21 cellular contexts compared by ENCODE assay signal in the genomic region with DNA sequence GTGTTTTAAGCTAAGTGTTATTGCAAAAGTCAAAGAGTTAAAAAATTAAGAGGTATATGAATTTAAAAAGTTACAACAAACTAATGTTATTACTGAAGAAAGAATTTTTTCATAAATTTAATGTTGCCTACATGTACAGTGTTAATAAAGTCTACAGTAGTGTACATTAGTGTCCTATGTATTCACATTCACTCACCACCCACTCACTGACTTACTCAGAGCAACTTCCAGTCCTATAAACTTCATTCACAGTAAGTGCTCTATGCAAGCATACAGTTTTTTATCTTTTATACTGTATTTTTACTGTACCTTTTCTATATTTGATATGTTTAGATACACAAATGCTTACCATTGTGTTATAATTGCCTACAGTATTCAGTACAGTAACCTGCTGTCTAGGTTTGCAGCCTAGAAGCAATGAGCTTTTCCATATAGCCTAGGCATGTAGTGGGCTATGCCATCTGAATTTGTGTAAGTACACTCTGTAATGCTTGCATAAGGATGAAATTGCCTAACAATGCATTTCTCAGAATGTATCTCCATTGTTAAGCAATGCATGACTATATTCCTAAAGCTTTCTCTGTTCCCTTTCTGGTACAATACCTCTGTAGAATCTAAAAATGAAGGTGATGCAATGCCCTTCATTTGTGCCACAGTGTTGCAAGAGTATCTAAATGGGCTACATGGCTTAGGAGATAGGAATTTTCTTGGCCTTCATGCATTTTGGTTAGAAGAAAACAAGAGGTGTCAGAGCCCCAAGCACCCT.
DNase-seq lines count a peak whose midpoint lies in the region; ATAC-seq and TF ChIP-seq lines count a peak whose summit lies in the region.
"Had no signal": no experiment of that assay in that cellular context is flagged by ENCODE, and none has a peak within 500 bp of the region (broad histone marks: within the 10 kb centered on the region; RNA-seq: fewer than 3 reads in every experiment).

No MANE protein-coding gene starts in this region.

- no peak overlapping the region for H3K4me3 Mint-ChIP-seq in activated naive CD8-positive, alpha-beta T cell treated with anti-CD3 and anti-CD28 coated beads, Interleukin-2, amount 50 U/mL, for 24 hours
- H3K4me3 Mint-ChIP-seq: activated B cell treated with CpG ODN at 0.5 μM for 24 hours; activated CD8-positive, alpha-beta T cell treated with anti-CD3 and anti-CD28 coated beads for 36 hours had no signal

- H2AK5ac ChIP-seq in mesenchymal stem cell (ENCODE audit: low read length, severe bottlenecking) = no peak overlapping the region

- H3K9me3 ChIP-seq in mesenchymal stem cell (ENCODE audit: control insufficient read depth, low read length) = no peaks in the 10 kb centered on the region
- H3K9me3 ChIP-seq: esophagus squamous epithelium, SK-N-SH, uterus had no signal

- ATAC-seq in activated naive CD8-positive, alpha-beta T cell treated with anti-CD3 and anti-CD28 coated beads, Interleukin-2, amount 50 U/mL, for 24 hours = no peak
- no peak for ATAC-seq in GM21528 (IDR thresholded peaks at IDR 0.05; ENCODE audit: low FRiP score, unreplicated experiment)
- ATAC-seq: activated CD8-positive, alpha-beta T cell treated with anti-CD3 and anti-CD28 coated beads for 36 hours had no signal

- H2BK12ac ChIP-seq in mesenchymal stem cell (ENCODE audit: low read length in 2 of 2) = no peak overlapping the region

- no peak overlapping the region for H3K4me2 ChIP-seq in mesenchymal stem cell (ENCODE audit: low read length, poor library complexity, severe bottlenecking)
- H3K4me2 ChIP-seq: hepatocyte, SK-N-SH had no signal

- no peak overlapping the region for H3K27ac Mint-ChIP-seq in activated naive CD8-positive, alpha-beta T cell treated with anti-CD3 and anti-CD28 coated beads, Interleukin-2, amount 50 U/mL, for 24 hours
- H3K27ac Mint-ChIP-seq: activated B cell treated with CpG ODN at 0.5 μM for 24 hours; activated CD8-positive, alpha-beta T cell treated with anti-CD3 and anti-CD28 coated beads for 36 hours had no signal

- no peak overlapping the region for H3K4me3 ChIP-seq in epithelial cell of esophagus (ENCODE audit: low read length)
- no peak overlapping the region for H3K4me3 ChIP-seq in mesenchymal stem cell (ENCODE audit: insufficient read depth in 1 of 2, low read depth in 1 of 2, low read length in 2 of 2)
- H3K4me3 ChIP-seq: esophagus squamous epithelium, hepatocyte, uterus had no signal

- no peak overlapping the region for H3K18ac ChIP-seq in mesenchymal stem cell (ENCODE audit: low read depth in 1 of 2, low read length in 2 of 2)

- H3K27me3 Mint-ChIP-seq in activated naive CD8-positive, alpha-beta T cell treated with anti-CD3 and anti-CD28 coated beads, Interleukin-2, amount 50 U/mL, for 24 hours = no peaks in the 10 kb centered on the region
- H3K27me3 Mint-ChIP-seq: activated CD8-positive, alpha-beta T cell treated with anti-CD3 and anti-CD28 coated beads for 36 hours had no signal

- no peaks in the 10 kb centered on the region for H3K79me1 ChIP-seq in mesenchymal stem cell (replicated peaks; ENCODE audit: low read length, poor library complexity, severe bottlenecking)

- TF ChIP-seq CTCF in epithelial cell of esophagus (IDR thresholded peaks at IDR 0.05; ENCODE audit: insufficient read depth, low read depth, low read length, missing control alignments) = no peak

- H3K9ac ChIP-seq in mesenchymal stem cell (ENCODE audit: low read length) = no peak overlapping the region
- H3K9ac ChIP-seq: SK-N-SH had no signal

- peaks cover 4% of the 10 kb centered on the region for H3K36me3 Mint-ChIP-seq in activated naive CD8-positive, alpha-beta T cell treated with anti-CD3 and anti-CD28 coated beads, Interleukin-2, amount 50 U/mL, for 24 hours (ENCODE audit: low read depth)

- no peak overlapping the region for H3K4ac ChIP-seq in mesenchymal stem cell (ENCODE audit: low read depth in 1 of 2, low read length in 2 of 2)

- no peaks in the 10 kb centered on the region for H3K9me3 Mint-ChIP-seq in activated naive CD8-positive, alpha-beta T cell treated with anti-CD3 and anti-CD28 coated beads, Interleukin-2, amount 50 U/mL, for 24 hours

- H4K91ac ChIP-seq in mesenchymal stem cell (ENCODE audit: low read length) = no peak overlapping the region

- no peak overlapping the region for H3K27ac ChIP-seq in mesenchymal stem cell (ENCODE audit: low read length, poor library complexity, severe bottlenecking)
- H3K27ac ChIP-seq: 22Rv1, C4-2B, esophagus squamous epithelium, hepatocyte, uterus had no signal

- H4K8ac ChIP-seq in mesenchymal stem cell (ENCODE audit: low read length) = no peak overlapping the region

- H2BK5ac ChIP-seq in mesenchymal stem cell (ENCODE audit: low read depth, low read length, poor library complexity, severe bottlenecking) = no peak overlapping the region

- H3K14ac ChIP-seq in mesenchymal stem cell (ENCODE audit: low read length in 2 of 2) = no peak overlapping the region

- no peaks in the 10 kb centered on the region for H3K36me3 ChIP-seq in mesenchymal stem cell (ENCODE audit: control insufficient read depth in 1 of 2, insufficient read depth in 2 of 2, low read depth in 1 of 2, low read length in 2 of 2)
- H3K36me3 ChIP-seq: esophagus squamous epithelium, uterus had no signal

- no peak overlapping the region for H2BK15ac ChIP-seq in mesenchymal stem cell (ENCODE audit: low read depth, poor library complexity, severe bottlenecking)

- H3K4me1 Mint-ChIP-seq in activated naive CD8-positive, alpha-beta T cell treated with anti-CD3 and anti-CD28 coated beads, Interleukin-2, amount 50 U/mL, for 24 hours = no peaks in the 10 kb centered on the region
- H3K4me1 Mint-ChIP-seq: activated B cell treated with CpG ODN at 0.5 μM for 24 hours had no signal

- peak; percentile 6 for DNase-seq in NOMO-1 treated with DMSO at 0.1 percent for 48 hours (lab: John Stamatoyannopoulos, UW; ENCODE audit: unreplicated experiment)
- no peak for DNase-seq in NOMO-1 (lab: John Stamatoyannopoulos, UW; ENCODE audit: unreplicated experiment in 2 of 2)
- peak; percentile 55 for DNase-seq in NCI-H226
- peak; percentile 88 for DNase-seq in epithelial cell of esophagus (ENCODE audit: low read depth)
- peak; percentile 6 for DNase-seq in mesenchymal stem cell
- no peak for DNase-seq in activated naive CD8-positive, alpha-beta T cell treated with anti-CD3 and anti-CD28 coated beads, Interleukin-2, amount 50 U/mL, for 24 hours
- DNase-seq in ACHN = no peak
- DNase-seq: activated B cell treated with CpG ODN at 0.5 μM for 24 hours; activated CD8-positive, alpha-beta T cell treated with anti-CD3 and anti-CD28 coated beads for 36 hours; activated gamma-delta T cell treated with Interleukin-2 at 50 U/mL for 16 hours; anterior cingulate cortex; esophagus squamous epithelium; MM.1S; NCI-H187; NCI-H2227 treated with DMSO at 0.1 percent for 48 hours; SK-N-SH; uterus had no signal

- H3K23ac ChIP-seq in mesenchymal stem cell (ENCODE audit: low read length in 2 of 2) = no peak overlapping the region

- no peaks in the 10 kb centered on the region for H3K27me3 ChIP-seq in mesenchymal stem cell (ENCODE audit: control insufficient read depth in 1 of 2, insufficient read depth in 1 of 2, low read length in 2 of 2)
- H3K27me3 ChIP-seq: esophagus squamous epithelium, hepatocyte, uterus had no signal

- in situ Hi-C loops in ACHN (cut with HindIII; ENCODE audit: low pct_ligation_motif_present, low pct_unique_long_range_greater_than_20kb, low sequenced_read_pairs) = no loop called here

- H2BK120ac ChIP-seq in mesenchymal stem cell (ENCODE audit: low read depth, low read length) = no peak overlapping the region

- H2AFZ ChIP-seq in mesenchymal stem cell (ENCODE audit: low read depth, low read length) = no peak overlapping the region
- H2AFZ ChIP-seq: hepatocyte had no signal

- H3K4me1 ChIP-seq in mesenchymal stem cell (ENCODE audit: control insufficient read depth, insufficient read depth, low read depth, low read length) = no peaks in the 10 kb centered on the region
- H3K4me1 ChIP-seq: esophagus squamous epithelium, uterus had no signal

Comparison
In these comparisons a context has a peak if more than half of its experiments do, and no peak if none do; other contexts are left out.
1. DNase-seq: peak in NOMO-1 treated with DMSO at 0.1 percent for 48 hours (single experiment), NCI-H226 (single experiment), epithelial cell of esophagus (single experiment) and mesenchymal stem cell (single experiment); none in NOMO-1 (0 of 2), activated naive CD8-positive, alpha-beta T cell treated with anti-CD3 and anti-CD28 coated beads, Interleukin-2, amount 50 U/mL, for 24 hours (single experiment) and ACHN (single experiment).